Comparison of ENCODE assay signal across 33 cellular contexts in genomic region chr6:162627825-162628224, GRCh38.
"Had no signal": no experiment of that assay in that cellular context is flagged by ENCODE, and none has a peak within 500 bp of the region (broad histone marks: within the 10 kb centered on the region; RNA-seq: fewer than 3 reads in every experiment).

No MANE protein-coding gene starts in this region.

- ATAC-seq: activated CD4-positive, alpha-beta T cell treated with anti-CD3 and anti-CD28 coated beads for 36 hours; activated CD8-positive, alpha-beta memory T cell treated with anti-CD3 and anti-CD28 coated beads, Interleukin-2, amount 10 ng/mL, durations not matched to agents 7 days and 5 days; activated CD8-positive, alpha-beta T cell treated with anti-CD3 and anti-CD28 coated beads, Interleukin-2, amount 10 ng/mL, durations not matched to agents 7 days and 5 days; activated naive CD8-positive, alpha-beta T cell treated with anti-CD3 and anti-CD28 coated beads, Interleukin-2, amount 50 U/mL, for 24 hours had no signal

- DNase-seq: activated B cell treated with CpG ODN at 0.5 μM for 24 hours; activated CD4-positive, alpha-beta memory T cell treated with anti-CD3 and anti-CD28 coated beads, Interleukin-2, amount 10 ng/mL, durations not matched to agents 7 days and 5 days; activated CD4-positive, alpha-beta T cell treated with anti-CD3 and anti-CD28 coated beads for 36 hours; activated CD4-positive, alpha-beta T cell treated with anti-CD3 and anti-CD28 coated beads for 48 hours; activated CD4-positive, alpha-beta T cell treated with anti-CD3 and anti-CD28 coated beads, Interleukin-2, amount 10 ng/mL, durations not matched to agents 7 days and 5 days; activated CD4-positive, alpha-beta T cell treated with anti-CD3 and anti-CD28 coated beads, Interleukin-2, amount 50 U/mL, for 48 hours; activated CD4-positive, CD25-positive, alpha-beta regulatory T cell treated with anti-CD3 and anti-CD28 coated beads, Interleukin-2, amount 50 U/mL, for 72 hours; activated CD8-positive, alpha-beta memory T cell treated with anti-CD3 and anti-CD28 coated beads for 24 hours; activated CD8-positive, alpha-beta memory T cell treated with anti-CD3 and anti-CD28 coated beads, Interleukin-2, amount 10 ng/mL, durations not matched to agents 7 days and 5 days; activated CD8-positive, alpha-beta memory T cell treated with anti-CD3 and anti-CD28 coated beads, Interleukin-2, amount 50 U/mL, for 48 hours; activated CD8-positive, alpha-beta T cell treated with anti-CD3 and anti-CD28 coated beads, Interleukin-2, amount 10 ng/mL, durations not matched to agents 7 days and 5 days; activated effector memory CD4-positive, alpha-beta T cell treated with Interleukin-2 at 50 U/mL for 16 hours; activated gamma-delta T cell; activated naive CD4-positive, alpha-beta T cell treated with anti-CD3 and anti-CD28 coated beads, Interleukin-2, amount 10 ng/mL, durations not matched to agents 7 days and 5 days; activated naive CD4-positive, alpha-beta T cell treated with Interleukin-2 at 50 U/mL for 16 hours; activated naive CD8-positive, alpha-beta T cell treated with anti-CD3 and anti-CD28 coated beads, Interleukin-2, amount 10 ng/mL, durations not matched to agents 7 days and 5 days; activated naive CD8-positive, alpha-beta T cell treated with anti-CD3 and anti-CD28 coated beads, Interleukin-2, amount 50 U/mL, for 24 hours; activated T-cell treated with anti-CD3 and anti-CD28 coated beads, Interleukin-2, amount 50 U/mL, for 24 hours; activated T-cell treated with anti-CD3 and anti-CD28 coated beads, Interleukin-2, amount 50 U/mL, for 48 hours; amygdala; anterior cingulate cortex; caudate nucleus; cerebellar nuclear complex; T-helper 1 cell; T-helper 2 cell; T-helper 9 cell had no signal

- H3K9me3 Mint-ChIP-seq: activated T-helper 2 cell treated with anti-CD3 and anti-CD28 coated beads, Interferon-gamma antibody, Interleukin-2, Interleukin-4, amounts not matched to agents 10 μg/mL and 5 μg/mL and 100 μg/mL, durations not matched to agents 14 hours and 24 hours and 36 hours; T-helper 1 cell treated with Interleukin-12 subunit alpha and Interleukin-12 subunit beta and Interleukin-4 antibody, amounts not matched to agents 30 μg/mL and 1 μg/mL, for 36 hours; T-helper 2 cell treated with Interferon-gamma antibody and Interleukin-4, amounts not matched to agents 5 μg/mL and 100 μg/mL, for 36 hours had no signal

- H3K4me3 Mint-ChIP-seq: activated B cell treated with CpG ODN at 0.5 μM for 24 hours; activated CD4-positive, alpha-beta memory T cell treated with anti-CD3 and anti-CD28 coated beads, Interleukin-2, amount 10 ng/mL, durations not matched to agents 7 days and 5 days; activated CD4-positive, alpha-beta T cell treated with anti-CD3 and anti-CD28 coated beads for 36 hours; activated CD4-positive, alpha-beta T cell treated with anti-CD3 and anti-CD28 coated beads, Interleukin-2, amount 10 ng/mL, durations not matched to agents 7 days and 5 days; activated CD8-positive, alpha-beta memory T cell treated with anti-CD3 and anti-CD28 coated beads, Interleukin-2, amount 10 ng/mL, durations not matched to agents 7 days and 5 days; activated CD8-positive, alpha-beta T cell treated with anti-CD3 and anti-CD28 coated beads, Interleukin-2, amount 10 ng/mL, durations not matched to agents 7 days and 5 days; activated naive CD4-positive, alpha-beta T cell treated with anti-CD3 and anti-CD28 coated beads, Interleukin-2, amount 10 ng/mL, durations not matched to agents 7 days and 5 days; activated naive CD4-positive, alpha-beta T cell treated with anti-CD3 and anti-CD28 coated beads, Interleukin-2, amount 50 U/mL, for 24 hours; activated naive CD8-positive, alpha-beta T cell; activated naive CD8-positive, alpha-beta T cell treated with anti-CD3 and anti-CD28 coated beads, Interleukin-2, amount 10 ng/mL, durations not matched to agents 7 days and 5 days; activated naive CD8-positive, alpha-beta T cell treated with anti-CD3 and anti-CD28 coated beads, Interleukin-2, amount 50 U/mL, for 24 hours; activated T-cell treated with anti-CD3 and anti-CD28 coated beads, Interleukin-2, amount 50 U/mL, for 24 hours; brain; central memory CD8-positive, alpha-beta T cell; T-helper 1 cell treated with Interleukin-12 subunit alpha and Interleukin-12 subunit beta and Interleukin-4 antibody, amounts not matched to agents 30 μg/mL and 1 μg/mL, for 36 hours; T-helper 2 cell treated with Interferon-gamma antibody and Interleukin-4, amounts not matched to agents 5 μg/mL and 100 μg/mL, for 36 hours had no signal

- H3K27ac Mint-ChIP-seq: activated B cell treated with CpG ODN at 0.5 μM for 24 hours; activated CD4-positive, alpha-beta memory T cell treated with anti-CD3 and anti-CD28 coated beads, Interleukin-2, amount 10 ng/mL, durations not matched to agents 7 days and 5 days; activated CD4-positive, alpha-beta T cell treated with anti-CD3 and anti-CD28 coated beads for 36 hours; activated CD4-positive, alpha-beta T cell treated with anti-CD3 and anti-CD28 coated beads, Interleukin-2, amount 10 ng/mL, durations not matched to agents 7 days and 5 days; activated CD8-positive, alpha-beta memory T cell treated with anti-CD3 and anti-CD28 coated beads, Interleukin-2, amount 10 ng/mL, durations not matched to agents 7 days and 5 days; activated CD8-positive, alpha-beta T cell treated with anti-CD3 and anti-CD28 coated beads, Interleukin-2, amount 10 ng/mL, durations not matched to agents 7 days and 5 days; activated naive CD4-positive, alpha-beta T cell treated with anti-CD3 and anti-CD28 coated beads, Interleukin-2, amount 10 ng/mL, durations not matched to agents 7 days and 5 days; activated naive CD4-positive, alpha-beta T cell treated with anti-CD3 and anti-CD28 coated beads, Interleukin-2, amount 50 U/mL, for 24 hours; activated naive CD8-positive, alpha-beta T cell; activated naive CD8-positive, alpha-beta T cell treated with anti-CD3 and anti-CD28 coated beads, Interleukin-2, amount 10 ng/mL, durations not matched to agents 7 days and 5 days; activated naive CD8-positive, alpha-beta T cell treated with anti-CD3 and anti-CD28 coated beads, Interleukin-2, amount 50 U/mL, for 24 hours; activated T-cell treated with anti-CD3 and anti-CD28 coated beads, Interleukin-2, amount 50 U/mL, for 24 hours; activated T-helper 2 cell treated with anti-CD3 and anti-CD28 coated beads, Interferon-gamma antibody, Interleukin-2, Interleukin-4, amounts not matched to agents 10 μg/mL and 5 μg/mL and 100 μg/mL, durations not matched to agents 14 hours and 24 hours and 36 hours; T-helper 1 cell treated with Interleukin-12 subunit alpha and Interleukin-12 subunit beta and Interleukin-4 antibody, amounts not matched to agents 30 μg/mL and 1 μg/mL, for 36 hours; T-helper 2 cell treated with Interferon-gamma antibody and Interleukin-4, amounts not matched to agents 5 μg/mL and 100 μg/mL, for 36 hours had no signal

- H3K36me3 Mint-ChIP-seq: activated CD8-positive, alpha-beta memory T cell treated with anti-CD3 and anti-CD28 coated beads, Interleukin-2, amount 10 ng/mL, durations not matched to agents 7 days and 5 days; activated naive CD4-positive, alpha-beta T cell treated with anti-CD3 and anti-CD28 coated beads, Interleukin-2, amount 10 ng/mL, durations not matched to agents 7 days and 5 days; activated naive CD8-positive, alpha-beta T cell treated with anti-CD3 and anti-CD28 coated beads, Interleukin-2, amount 10 ng/mL, durations not matched to agents 7 days and 5 days had no signal

- H3K4me1 Mint-ChIP-seq: activated B cell treated with CpG ODN at 0.5 μM for 24 hours; activated CD4-positive, alpha-beta memory T cell treated with anti-CD3 and anti-CD28 coated beads, Interleukin-2, amount 10 ng/mL, durations not matched to agents 7 days and 5 days; activated CD4-positive, alpha-beta T cell treated with anti-CD3 and anti-CD28 coated beads for 36 hours; activated CD4-positive, alpha-beta T cell treated with anti-CD3 and anti-CD28 coated beads, Interleukin-2, amount 10 ng/mL, durations not matched to agents 7 days and 5 days; activated CD8-positive, alpha-beta memory T cell treated with anti-CD3 and anti-CD28 coated beads, Interleukin-2, amount 10 ng/mL, durations not matched to agents 7 days and 5 days; activated naive CD4-positive, alpha-beta T cell treated with anti-CD3 and anti-CD28 coated beads, Interleukin-2, amount 10 ng/mL, durations not matched to agents 7 days and 5 days; activated naive CD4-positive, alpha-beta T cell treated with anti-CD3 and anti-CD28 coated beads, Interleukin-2, amount 50 U/mL, for 24 hours; activated naive CD8-positive, alpha-beta T cell treated with anti-CD3 and anti-CD28 coated beads, Interleukin-2, amount 10 ng/mL, durations not matched to agents 7 days and 5 days; activated naive CD8-positive, alpha-beta T cell treated with anti-CD3 and anti-CD28 coated beads, Interleukin-2, amount 50 U/mL, for 24 hours; brain; central memory CD8-positive, alpha-beta T cell had no signal

- H3K27me3 Mint-ChIP-seq: activated B cell treated with CpG ODN at 0.5 μM for 24 hours; activated CD4-positive, alpha-beta memory T cell treated with anti-CD3 and anti-CD28 coated beads, Interleukin-2, amount 10 ng/mL, durations not matched to agents 7 days and 5 days; activated CD4-positive, alpha-beta T cell treated with anti-CD3 and anti-CD28 coated beads for 36 hours; activated CD4-positive, alpha-beta T cell treated with anti-CD3 and anti-CD28 coated beads, Interleukin-2, amount 10 ng/mL, durations not matched to agents 7 days and 5 days; activated CD8-positive, alpha-beta memory T cell treated with anti-CD3 and anti-CD28 coated beads, Interleukin-2, amount 10 ng/mL, durations not matched to agents 7 days and 5 days; activated naive CD4-positive, alpha-beta T cell treated with anti-CD3 and anti-CD28 coated beads, Interleukin-2, amount 10 ng/mL, durations not matched to agents 7 days and 5 days; activated naive CD4-positive, alpha-beta T cell treated with anti-CD3 and anti-CD28 coated beads, Interleukin-2, amount 50 U/mL, for 24 hours; activated naive CD8-positive, alpha-beta T cell; activated naive CD8-positive, alpha-beta T cell treated with anti-CD3 and anti-CD28 coated beads, Interleukin-2, amount 10 ng/mL, durations not matched to agents 7 days and 5 days; activated naive CD8-positive, alpha-beta T cell treated with anti-CD3 and anti-CD28 coated beads, Interleukin-2, amount 50 U/mL, for 24 hours; activated T-cell treated with anti-CD3 and anti-CD28 coated beads, Interleukin-2, amount 50 U/mL, for 24 hours; brain; central memory CD8-positive, alpha-beta T cell had no signal
